In genomic region chr3:121999931-122000330, GRCh38 we compare ENCODE assay signal across 18 cellular contexts. TPM values are rescaled to one million over a fixed set of nuclear protein-coding genes. Genes with fewer than 3 reads are reported as not detected.
DNase-seq lines count a peak whose midpoint lies in the region; ATAC-seq, FAIRE-seq and TF ChIP-seq lines count a peak whose summit lies in the region.
"Had no signal": no experiment of that assay in that cellular context is flagged by ENCODE, and none has a peak within 500 bp of the region (broad histone marks: within the 10 kb centered on the region; RNA-seq: fewer than 3 reads in every experiment).

No MANE protein-coding gene starts in this region.

- SMC1A ChIA-PET in GM12878 (lab: Charles Lee; ENCODE audit: uncharacterized antibody, unreplicated experiment), result interaction anchor here (0.7 to 28.1 kb wide), 8 partner anchors 9 to 265 kb away, joined by 3 to 882 read pairs (median 4); partner anchors contain the start of gene ILDR1

- H3K27me3 ChIP-seq in mammary epithelial cell (ENCODE audit: insufficient read depth, low read length) (no peaks in the 10 kb centered on the region), breast epithelium (no peaks in the 10 kb centered on the region), GM12878 (replicated peaks in 1 of 2; ENCODE audit: control insufficient read depth in 2 of 2, insufficient read depth in 2 of 2, low read length in 1 of 2) (no peaks in the 10 kb centered on the region)

- RAD21 ChIA-PET in GM12878 (lab: Charles Lee; ENCODE audit: unreplicated experiment), result interaction anchor here (1.1 to 12.6 kb wide), 5 partner anchors 12 to 365 kb away, joined by 3 to 137 read pairs (median 76); partner anchors contain the start of gene ILDR1

- H3K4me2 ChIP-seq in mammary epithelial cell (ENCODE audit: insufficient read depth, low read depth, low read length) (no peak overlapping the region), GM12878 (ENCODE audit: control insufficient read depth, insufficient read depth) (no peak overlapping the region)

- no peak for FAIRE-seq in GM12878 (lab: Jason Lieb, UNC)
- FAIRE-seq: H54 had no signal

- in situ Hi-C loops in mammary epithelial cell (cut with MboI; ENCODE audit: low sequenced_read_pairs in 2 of 2) (no loop called here), GM12878 (cut with MboI) (loop anchor here (5.0 kb wide), 2 partner anchors 77 to 453 kb away; partner anchors contain the start of gene POLQ)

- TF ChIP-seq RAD21 in GM12878 (IDR thresholded peaks at IDR 0.05; ENCODE audit: insufficient read depth, low read depth, low read length), result no peak

- H4K20me1 ChIP-seq in mammary epithelial cell (ENCODE audit: insufficient read depth, low read length), result no peaks in the 10 kb centered on the region
- H4K20me1 ChIP-seq in GM12878 (ENCODE audit: control insufficient read depth, insufficient read depth), result no peaks in the 10 kb centered on the region

- TF ChIP-seq POLR2A in breast epithelium (IDR thresholded peaks at IDR 0.05) (no peak), GM12878 (IDR thresholded peaks at IDR 0.05; ENCODE audit: low read depth, low read length) (no peak)

- CTCF ChIA-PET in mammary epithelial cell (lab: Charles Lee; ENCODE audit: low non-redundant PET) (no interaction called here), GM12878 (lab: Yijun Ruan, JAX) (interaction anchor here (0.8 to 1.2 kb wide), 3 partner anchors 20 to 259 kb away, joined by 3 to 4 read pairs (median 3); no protein-coding TSS in a partner anchor)

- no peaks in the 10 kb centered on the region for H3K79me2 ChIP-seq in mammary epithelial cell (ENCODE audit: insufficient read depth, low read length)
- H3K79me2 ChIP-seq in GM12878 (ENCODE audit: control insufficient read depth, insufficient read depth, low read length), result peaks cover 12% of the 10 kb centered on the region

- H3K27ac ChIP-seq in mammary epithelial cell (ENCODE audit: insufficient read depth, low read depth, low read length) (no peak overlapping the region), breast epithelium (no peak overlapping the region), GM12878 (ENCODE audit: control insufficient read depth, insufficient read depth) (peak overlapping the region; percentile 67)
- H3K27ac ChIP-seq: GM23248 had no signal

- dilution Hi-C loops in mammary epithelial cell (cut with HindIII; ENCODE audit: low sequenced_read_pairs), result loop anchor here (5.0 kb wide), 1 partner anchor 57 kb away; the partner anchor contains the start of gene CD86

- no peak for TF ChIP-seq EP300 in GM12878 (IDR thresholded peaks at IDR 0.05; ENCODE audit: borderline replicate concordance in 1 of 2, control insufficient read depth in 1 of 2, low read depth in 2 of 2, low read length in 2 of 2)

- H3K9me3 ChIP-seq in mammary epithelial cell (replicated peaks; ENCODE audit: insufficient read depth, low read length) (no peaks in the 10 kb centered on the region), breast epithelium (no peaks in the 10 kb centered on the region), GM12878 (replicated peaks; ENCODE audit: control insufficient read depth, insufficient read depth, low read length) (no peaks in the 10 kb centered on the region)

- H3K36me3 ChIP-seq in mammary epithelial cell (ENCODE audit: insufficient read depth, low read length), result no peaks in the 10 kb centered on the region
- H3K36me3 ChIP-seq in breast epithelium, result no peaks in the 10 kb centered on the region
- peaks cover 4 to 15% of the 10 kb centered on the region in 2 experiments for H3K36me3 ChIP-seq in GM12878 (ENCODE audit: control insufficient read depth in 2 of 2, insufficient read depth in 2 of 2, low read length in 1 of 2)

- no CpG with 5 or more reads among the region's 1 CpG for WGBS in mammary epithelial cell (ENCODE audit: low coverage, missing lambda C conversion rate)
- 0% methylated on average over 1 of the region's 1 CpG for WGBS in GM12878 (ENCODE audit: insufficient coverage, insufficient replicate concordance, low lambda C conversion rate, missing lambda C conversion rate)

- BruUV-seq in mammary epithelial cell (replicated peaks; lab: Mats Ljungman, UMichigan) (no TSS peak), GM12878 (replicated peaks; lab: Mats Ljungman, UMichigan) (no TSS peak)

- intact Hi-C loops in mammary epithelial cell (cut with micrococcal nuclease) (loop anchor here (5.0 to 10.0 kb wide), 5 partner anchors 92 to 453 kb away; partner anchors contain the start of genes EAF2, IQCB1 and POLQ), breast epithelium (cut with DNase I; ENCODE audit: low total_unique reads) (no loop called here), GM12878 (cut with micrococcal nuclease; ENCODE audit: unreplicated experiment) (loop anchor here (5.0 to 10.0 kb wide), 6 partner anchors 32 to 453 kb away; partner anchors contain the start of genes CD86, EAF2, HCLS1 and IQCB1)

- ATAC-seq in GM12878 (no peak), GM21723 (IDR thresholded peaks at IDR 0.05; ENCODE audit: unreplicated experiment) (no peak)
- ATAC-seq: HCT116 had no signal

- TF ChIP-seq CTCF in mammary epithelial cell (conservative IDR thresholded peaks at IDR 0.05 in 1 of 2, IDR thresholded peaks at IDR 0.05 in 1 of 2; ENCODE audit: extremely low read depth in 1 of 2, insufficient read depth in 1 of 2, low read depth in 1 of 2, low read length in 2 of 2) (no peak), breast epithelium (IDR thresholded peaks at IDR 0.05) (no peak), GM12878 (IDR thresholded peaks at IDR 0.05 in 2 of 3, conservative IDR thresholded peaks at IDR 0.05 in 1 of 3; ENCODE audit: control insufficient read depth in 2 of 3, extremely low read depth in 1 of 3, insufficient read depth in 1 of 3, low read depth in 3 of 3, low read length in 3 of 3) (no peak)

- POLR2A ChIA-PET in GM12878 (lab: Charles Lee), result interaction anchor here (0.8 to 9.1 kb wide), 5 partner anchors 12 to 92 kb away, joined by 5 to 120 read pairs (median 8); partner anchors contain the start of gene ILDR1

- peaks cover 46% of the 10 kb centered on the region for H3K4me1 ChIP-seq in mammary epithelial cell (ENCODE audit: insufficient read depth, low read length)
- H3K4me1 ChIP-seq in breast epithelium, result no peaks in the 10 kb centered on the region
- peaks cover 82% of the 10 kb centered on the region for H3K4me1 ChIP-seq in GM12878 (ENCODE audit: control insufficient read depth, insufficient read depth, low read length)

- H3K9ac ChIP-seq in mammary epithelial cell (ENCODE audit: insufficient read depth, low read length), result no peak overlapping the region
- no peak overlapping the region for H3K9ac ChIP-seq in GM12878 (ENCODE audit: control insufficient read depth, insufficient read depth, low read length)
- H3K9ac ChIP-seq: GM23248 had no signal

- DNase-seq in mammary epithelial cell (peak; percentile 44), breast epithelium (ENCODE audit: low spot score in 2 of 2) (no peak), M059J (ENCODE audit: low read depth) (peak; percentile 73), GM12878 (ENCODE audit: low read depth, low spot score) (no peak), ecto neural progenitor cell (ENCODE audit: low spot score) (no peak), hepatic stellate cell (ENCODE audit: low spot score) (no peak)
- DNase-seq: 8988T; AML-193; C1 segment of cervical spinal cord; CD4-positive, alpha-beta memory T cell; DMS79; GM23248; IMR-90; KBM-7 had no signal

- H2AFZ ChIP-seq in mammary epithelial cell (ENCODE audit: low read depth, low read length), result no peak overlapping the region
- no peak overlapping the region for H2AFZ ChIP-seq in GM12878 (ENCODE audit: control insufficient read depth, low read depth, low read length)
- H2AFZ ChIP-seq: GM23248 had no signal

- H3K4me3 ChIP-seq in mammary epithelial cell (replicated peaks in 1 of 3; ENCODE audit: insufficient read depth in 1 of 3, low read depth in 2 of 3, low read length in 3 of 3), result no peak overlapping the region
- H3K4me3 ChIP-seq in breast epithelium, result no peak overlapping the region
- no peak overlapping the region for H3K4me3 ChIP-seq in GM12878
- H3K4me3 ChIP-seq: GM23248 had no signal

RNA-seq across cellular contexts. Expression of gene ILDR1, which starts 22.1 kb away (rescaled TPM):
- 1 to 10 TPM in 1 of 2 donors, under 1 TPM in 1; 0.21 to 1.2 TPM for total RNA-seq in mammary epithelial cell
- polyA plus RNA-seq in mammary epithelial cell, result 0.20 TPM
- 6.5 TPM for polyA minus RNA-seq in mammary epithelial cell
- 1 to 10 TPM in 2 of 3 donors, not detected in 1; 3.3 to 5.9 TPM for total RNA-seq in breast epithelium
- total RNA-seq in M059J (2014; rRNA removed; shearing (Covaris generic)), result not detected in 2 replicates
- 20.8 and 24.7 TPM in 2 replicates for total RNA-seq in GM12878 (2013; cell fraction: nucleolus; rRNA removed)
- 8.4 and 9.7 TPM in 2 replicates for total RNA-seq in GM12878 (2014; rRNA removed)
- 5.1 and 5.3 TPM in 2 replicates for total RNA-seq in GM12878 (2014; rRNA removed; fragmentation: Illumina TruSeq; extraction: Trizol)
- total RNA-seq in GM12878 (2021), result 7.4 and 7.8 TPM in 2 replicates
- 2.3 TPM for polyA plus RNA-seq in GM12878 (2011; ENCODE audit: low read depth)
- polyA plus RNA-seq in GM12878 (2011; rRNA removed), result 12.0 and 12.4 TPM in 2 replicates
- 15.0 and 17.7 TPM in 2 replicates for polyA plus RNA-seq in GM12878 (2011; cell fraction: cytosol; rRNA removed)
- polyA plus RNA-seq in GM12878 (2011; cell fraction: nucleus; rRNA removed), result 12.5 and 16.8 TPM in 2 replicates
- 4.5 and 7.5 TPM in 2 replicates for polyA plus RNA-seq in GM12878 (2012)
- 5.6 and 6.2 TPM in 2 replicates for polyA plus RNA-seq in GM12878 (2014; fragmentation: Illumina TruSeq; extraction: Trizol)
- polyA plus RNA-seq in GM12878 (2014; fragmentation: Nextera tagmentation; extraction: Ambion mirVana), result 1 to 10 TPM; 1.3 to 1.8 TPM
- 7.9 and 8.2 TPM in 2 replicates for polyA plus RNA-seq in GM12878 (2014; rRNA removed)
- polyA plus RNA-seq in GM12878 (2016; fragmentation: Nextera tagmentation; extraction: Ambion mirVana), result 1 to 10 TPM; 6.6 to 7.5 TPM
- 45.2 and 60.4 TPM in 2 replicates for polyA minus RNA-seq in GM12878 (2011; rRNA and poly(A)+ RNA removed)
- 9.6 and 15.1 TPM in 2 replicates for polyA minus RNA-seq in GM12878 (2011; cell fraction: cytosol; rRNA and poly(A)+ RNA removed)
- 20.7 and 37.2 TPM in 2 replicates for polyA minus RNA-seq in GM12878 (2011; cell fraction: nucleus; rRNA and poly(A)+ RNA removed)
- total RNA-seq: CD4-positive, alpha-beta memory T cell; G401; GM23248; IMR-90 had no signal
- polyA plus RNA-seq: CD4-positive, alpha-beta memory T cell; GM23248; IMR-90 had no signal

RNA-seq across cellular contexts. Expression of gene CD86, which starts 55.2 kb away (rescaled TPM):
- 1 to 10 TPM in 1 of 2 donors, under 1 TPM in 1; 0.17 to 9.6 TPM for total RNA-seq in mammary epithelial cell
- 4.2 TPM for polyA plus RNA-seq in mammary epithelial cell
- 4.3 TPM for polyA minus RNA-seq in mammary epithelial cell
- total RNA-seq in breast epithelium, result 10 to 100 TPM in 1 of 3 donors, 1 to 10 TPM in 2; 7.3 to 12.6 (median 7.5) TPM
- total RNA-seq in M059J (2014; rRNA removed; shearing (Covaris generic)), result 0.37 TPM in 1 of 2 replicates, not detected in the other
- total RNA-seq in GM12878 (2013; cell fraction: nucleolus; rRNA removed), result 126 and 130 TPM in 2 replicates
- 40.9 and 50.5 TPM in 2 replicates for total RNA-seq in GM12878 (2014; rRNA removed)
- total RNA-seq in GM12878 (2014; rRNA removed; fragmentation: Illumina TruSeq; extraction: Trizol), result 57.6 and 58.8 TPM in 2 replicates
- total RNA-seq in GM12878 (2021), result 41.9 and 49.8 TPM in 2 replicates
- 18.9 TPM for polyA plus RNA-seq in GM12878 (2011; ENCODE audit: low read depth)
- 100 and 126 TPM in 2 replicates for polyA plus RNA-seq in GM12878 (2011; rRNA removed)
- 49.2 and 59.8 TPM in 2 replicates for polyA plus RNA-seq in GM12878 (2011; cell fraction: cytosol; rRNA removed)
- 32.9 and 37.0 TPM in 2 replicates for polyA plus RNA-seq in GM12878 (2011; cell fraction: nucleus; rRNA removed)
- 18.5 and 26.0 TPM in 2 replicates for polyA plus RNA-seq in GM12878 (2012)
- 75.1 and 112 TPM in 2 replicates for polyA plus RNA-seq in GM12878 (2014; fragmentation: Illumina TruSeq; extraction: Trizol)
- 10 to 100 TPM; 68.0 to 79.5 TPM for polyA plus RNA-seq in GM12878 (2014; fragmentation: Nextera tagmentation; extraction: Ambion mirVana)
- 40.6 and 50.0 TPM in 2 replicates for polyA plus RNA-seq in GM12878 (2014; rRNA removed)
- 10 to 100 TPM; 48.5 to 53.5 TPM for polyA plus RNA-seq in GM12878 (2016; fragmentation: Nextera tagmentation; extraction: Ambion mirVana)
- 63.2 and 76.4 TPM in 2 replicates for polyA minus RNA-seq in GM12878 (2011; rRNA and poly(A)+ RNA removed)
- 14.0 and 20.2 TPM in 2 replicates for polyA minus RNA-seq in GM12878 (2011; cell fraction: cytosol; rRNA and poly(A)+ RNA removed)
- 45.3 and 52.9 TPM in 2 replicates for polyA minus RNA-seq in GM12878 (2011; cell fraction: nucleus; rRNA and poly(A)+ RNA removed)
- total RNA-seq: G401, GM23248, IMR-90 had no signal
- polyA plus RNA-seq: GM23248, IMR-90 had no signal

Comparison
In these comparisons a context has a peak if more than half of its experiments do, and no peak if none do; other contexts are left out.
1. DNase-seq: peak in mammary epithelial cell (single experiment) and M059J (single experiment); none in breast epithelium (0 of 2), GM12878 (single experiment), ecto neural progenitor cell (single experiment) and hepatic stellate cell (single experiment).